Comparison of ENCODE assay signal across 15 cellular contexts in the genomic region with DNA sequence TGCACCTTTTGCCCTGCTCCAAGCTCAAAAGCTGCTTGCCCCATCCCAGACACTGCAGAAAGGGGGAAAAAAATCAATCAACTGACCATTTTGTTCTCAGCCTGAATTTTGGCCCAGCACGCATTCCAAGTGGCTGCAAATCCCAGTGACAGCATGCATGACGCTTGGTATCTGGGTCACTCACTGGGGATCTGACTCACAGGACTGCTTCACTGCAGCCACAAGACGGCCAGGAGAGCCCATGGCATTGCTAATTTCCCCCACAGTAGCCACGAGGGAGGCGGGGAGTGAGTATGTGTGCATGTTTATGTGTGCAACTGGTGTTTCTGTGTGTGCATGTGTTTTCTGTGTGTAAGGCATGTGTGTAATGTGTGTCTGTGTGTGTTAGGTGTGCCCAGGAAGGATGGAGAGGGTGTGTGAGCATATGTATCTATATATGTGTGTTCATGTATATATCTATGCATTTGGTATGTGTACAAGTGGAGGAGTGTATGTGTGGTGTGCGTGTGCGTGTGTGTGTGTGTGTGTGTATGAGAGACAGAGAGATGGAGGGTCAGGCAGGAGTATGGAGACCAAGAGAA. TPM values are rescaled to one million over a fixed set of nuclear protein-coding genes. Genes with fewer than 3 reads are reported as not detected.
"Had no signal": no experiment of that assay in that cellular context is flagged by ENCODE, and none has a peak within 500 bp of the region (broad histone marks: within the 10 kb centered on the region; RNA-seq: fewer than 3 reads in every experiment).

No MANE protein-coding gene starts in this region.

- H3K9me3 Mint-ChIP-seq: activated CD4-positive, alpha-beta T cell treated with anti-CD3 and anti-CD28 coated beads, Interleukin-2, amount 10 ng/mL, durations not matched to agents 7 days and 5 days; activated naive CD4-positive, alpha-beta T cell treated with anti-CD3 and anti-CD28 coated beads for 36 hours; activated T-helper 17 cell treated with anti-CD3 and anti-CD28 coated beads, Interleukin-2, amount 50 U/mL, for 72 hours; effector memory CD8-positive, alpha-beta T cell; naive thymus-derived CD8-positive, alpha-beta T cell; stimulated activated effector memory CD8-positive, alpha-beta T cell treated with anti-CD3 and anti-CD28 coated beads, Interleukin-12 subunit alpha, Interleukin-12 subunit beta, amount 100 ng/mL, for 72 hours; T-helper 1 cell treated with Interleukin-12 subunit alpha and Interleukin-12 subunit beta and Interleukin-4 antibody, amounts not matched to agents 30 μg/mL and 1 μg/mL, for 36 hours had no signal

- H3K4me3 Mint-ChIP-seq: activated CD4-positive, alpha-beta T cell treated with anti-CD3 and anti-CD28 coated beads, Interleukin-2, amount 10 ng/mL, durations not matched to agents 7 days and 5 days; activated naive CD4-positive, alpha-beta T cell treated with anti-CD3 and anti-CD28 coated beads for 36 hours; activated T-helper 17 cell treated with anti-CD3 and anti-CD28 coated beads, Interleukin-2, amount 50 U/mL, for 72 hours; effector memory CD8-positive, alpha-beta T cell; naive thymus-derived CD8-positive, alpha-beta T cell; stimulated activated effector memory CD8-positive, alpha-beta T cell treated with anti-CD3 and anti-CD28 coated beads, Interleukin-12 subunit alpha, Interleukin-12 subunit beta, amount 100 ng/mL, for 72 hours; T-helper 1 cell treated with Interleukin-12 subunit alpha and Interleukin-12 subunit beta and Interleukin-4 antibody, amounts not matched to agents 30 μg/mL and 1 μg/mL, for 36 hours had no signal

- H3K4me1 Mint-ChIP-seq: activated T-helper 17 cell treated with anti-CD3 and anti-CD28 coated beads, Interleukin-2, amount 50 U/mL, for 72 hours; stimulated activated effector memory CD8-positive, alpha-beta T cell treated with anti-CD3 and anti-CD28 coated beads, Interleukin-12 subunit alpha, Interleukin-12 subunit beta, amount 100 ng/mL, for 72 hours had no signal

- FAIRE-seq: small intestine had no signal

- DNase-seq: activated CD4-positive, alpha-beta T cell treated with anti-CD3 and anti-CD28 coated beads, Interleukin-2, amount 10 ng/mL, durations not matched to agents 7 days and 5 days; activated CD4-positive, CD25-positive, alpha-beta regulatory T cell; activated CD8-positive, alpha-beta memory T cell treated with anti-CD3 and anti-CD28 coated beads for 24 hours; activated naive CD4-positive, alpha-beta T cell treated with anti-CD3 and anti-CD28 coated beads for 36 hours; central memory CD4-positive, alpha-beta T cell; effector memory CD8-positive, alpha-beta T cell; glutamatergic neuron; naive thymus-derived CD8-positive, alpha-beta T cell; small intestine; trophoblast cell had no signal

- H3K27ac Mint-ChIP-seq: activated CD4-positive, alpha-beta T cell treated with anti-CD3 and anti-CD28 coated beads, Interleukin-2, amount 10 ng/mL, durations not matched to agents 7 days and 5 days; activated naive CD4-positive, alpha-beta T cell treated with anti-CD3 and anti-CD28 coated beads for 36 hours; activated T-helper 17 cell treated with anti-CD3 and anti-CD28 coated beads, Interleukin-2, amount 50 U/mL, for 72 hours; effector memory CD8-positive, alpha-beta T cell; stimulated activated effector memory CD8-positive, alpha-beta T cell treated with anti-CD3 and anti-CD28 coated beads, Interleukin-12 subunit alpha, Interleukin-12 subunit beta, amount 100 ng/mL, for 72 hours; T-helper 1 cell treated with Interleukin-12 subunit alpha and Interleukin-12 subunit beta and Interleukin-4 antibody, amounts not matched to agents 30 μg/mL and 1 μg/mL, for 36 hours had no signal

- H3K36me3 Mint-ChIP-seq: naive thymus-derived CD8-positive, alpha-beta T cell; stimulated activated effector memory CD8-positive, alpha-beta T cell treated with anti-CD3 and anti-CD28 coated beads, Interleukin-12 subunit alpha, Interleukin-12 subunit beta, amount 100 ng/mL, for 72 hours had no signal

- ATAC-seq: activated T-helper 17 cell treated with anti-CD3 and anti-CD28 coated beads, Interleukin-2, amount 50 U/mL, for 72 hours; effector memory CD8-positive, alpha-beta T cell; naive thymus-derived CD8-positive, alpha-beta T cell; SK-N-SH treated with all-trans-retinoic acid at 6 μM for 48 hours; stimulated activated effector memory CD8-positive, alpha-beta T cell treated with anti-CD3 and anti-CD28 coated beads, Interleukin-12 subunit alpha, Interleukin-12 subunit beta, amount 100 ng/mL, for 72 hours had no signal

- H3K27me3 Mint-ChIP-seq: naive thymus-derived CD8-positive, alpha-beta T cell had no signal

RNA-seq across cellular contexts. Expression of gene SDK2, which starts 33.8 kb away (rescaled TPM):
- total RNA-seq: lung microvascular endothelial cell had no signal
